Comparison of ENCODE assay signal across 20 cellular contexts in genomic region chr5:151572657-151573368, GRCh38. TPM values are rescaled to one million over a fixed set of nuclear protein-coding genes. Genes with fewer than 3 reads are reported as not detected.
"Had no signal": no experiment of that assay in that cellular context is flagged by ENCODE, and none has a peak within 500 bp of the region (broad histone marks: within the 10 kb centered on the region; RNA-seq: fewer than 3 reads in every experiment).

No MANE protein-coding gene starts in this region.

- ATAC-seq: activated naive CD4-positive, alpha-beta T cell treated with anti-CD3 and anti-CD28 coated beads, Interleukin-2, amount 50 U/mL, for 72 hours; activated T-cell treated with anti-CD3 and anti-CD28 coated beads, Interleukin-2, amount 50 U/mL, for 72 hours; natural killer cell had no signal

- H3K79me2 ChIP-seq: hepatocyte had no signal

- H2AFZ ChIP-seq: hepatocyte had no signal

- H3K36me3 ChIP-seq: colonic mucosa, left ventricle myocardium inferior, tibial nerve had no signal

- DNase-seq: activated CD4-positive, alpha-beta T cell treated with anti-CD3 and anti-CD28 coated beads, Interleukin-2, amount 10 ng/mL, durations not matched to agents 7 days and 5 days; activated CD4-positive, CD25-positive, alpha-beta regulatory T cell; activated CD8-positive, alpha-beta memory T cell treated with anti-CD3 and anti-CD28 coated beads, Interleukin-2, amount 50 U/mL, for 48 hours; activated gamma-delta T cell; activated T-cell treated with anti-CD3 and anti-CD28 coated beads, Interleukin-2, amount 50 U/mL, for 72 hours; central memory CD4-positive, alpha-beta T cell; colonic mucosa; effector CD4-positive, alpha-beta T cell; kidney; left ventricle myocardium inferior; mesenchymal stem cell; natural killer cell; retina; stimulated activated CD4-positive, alpha-beta T cell treated with anti-CD3 and anti-CD28 coated beads, Interleukin-4, amount 100 ng/mL, for 24 hours; stimulated activated naive CD4-positive, alpha-beta T cell; SW 1271 had no signal

- H3K4me3 ChIP-seq: colonic mucosa, hepatocyte, left ventricle myocardium inferior, tibial nerve had no signal

- H3K4me2 ChIP-seq: hepatocyte had no signal

- H3K27ac ChIP-seq: colonic mucosa, hepatocyte, left ventricle myocardium inferior, tibial nerve had no signal

- H3K27me3 ChIP-seq: colonic mucosa, tibial nerve had no signal

- H3K4me1 ChIP-seq: colonic mucosa, tibial nerve had no signal

- H3K9me3 ChIP-seq: colonic mucosa, left ventricle myocardium inferior, tibial nerve had no signal

RNA-seq across cellular contexts. Expression of gene FAT2, which starts 18.3 kb away (rescaled TPM):
- total RNA-seq: activated CD4-positive, alpha-beta T cell treated with anti-CD3 and anti-CD28 coated beads, Interleukin-2, amount 10 ng/mL, durations not matched to agents 7 days and 5 days; activated naive CD4-positive, alpha-beta T cell treated with anti-CD3 and anti-CD28 coated beads, Interleukin-2, amount 50 U/mL, for 72 hours; activated T-cell treated with anti-CD3 and anti-CD28 coated beads, Interleukin-2, amount 50 U/mL, for 72 hours; colonic mucosa; endothelial cell of umbilical vein; left ventricle myocardium inferior; natural killer cell had no signal
- polyA plus RNA-seq: endothelial cell of umbilical vein had no signal
